Comparison of ENCODE assay signal across 2 cellular contexts in the genomic region with DNA sequence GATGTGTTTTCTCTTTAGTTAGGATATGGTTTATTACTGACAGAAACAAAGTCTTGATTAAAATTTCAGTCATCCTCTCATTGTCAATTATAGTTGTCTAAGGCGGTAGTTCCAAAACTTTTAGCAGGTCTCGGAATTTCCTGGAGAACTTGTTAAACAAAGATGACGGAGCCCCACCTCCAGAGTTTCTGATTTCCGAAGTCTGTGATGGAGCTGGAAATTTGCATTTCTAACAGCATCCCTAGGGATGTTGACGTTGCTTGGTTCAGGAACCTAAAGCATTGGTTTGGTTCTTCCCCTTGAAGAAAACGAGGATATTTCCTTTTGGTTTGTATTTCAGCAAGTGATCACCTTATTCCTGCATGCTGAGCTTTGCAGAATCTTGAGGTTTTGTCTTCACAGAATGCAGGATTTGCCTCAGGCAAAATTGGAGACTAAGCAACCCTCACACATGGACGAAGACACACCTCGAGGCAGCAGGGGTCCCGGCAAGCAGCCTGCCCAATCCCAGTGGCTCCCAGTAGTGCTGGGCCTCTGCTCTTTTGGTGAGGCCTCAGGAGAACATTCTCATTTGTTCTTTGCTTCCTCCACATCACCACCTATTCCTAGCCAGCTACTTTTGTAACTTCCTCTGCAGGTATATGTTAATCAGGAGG.
TF ChIP-seq lines count a peak whose summit lies in the region.

No MANE protein-coding gene starts in this region.

TF ChIP-seq in HEK293T, 16 proteins besides CTCF, POLR2A, EP300 and RAD21 (continued from another document):
- TF ChIP-seq SP1 (IDR thresholded peaks at IDR 0.05) (no peak), NFRKB (IDR thresholded peaks at IDR 0.05) (no peak), FOXK2 (IDR thresholded peaks at IDR 0.05) (no peak)

TF ChIP-seq in H1, 55 proteins besides CTCF, POLR2A, EP300 and RAD21:
- TF ChIP-seq, protein P1, sequence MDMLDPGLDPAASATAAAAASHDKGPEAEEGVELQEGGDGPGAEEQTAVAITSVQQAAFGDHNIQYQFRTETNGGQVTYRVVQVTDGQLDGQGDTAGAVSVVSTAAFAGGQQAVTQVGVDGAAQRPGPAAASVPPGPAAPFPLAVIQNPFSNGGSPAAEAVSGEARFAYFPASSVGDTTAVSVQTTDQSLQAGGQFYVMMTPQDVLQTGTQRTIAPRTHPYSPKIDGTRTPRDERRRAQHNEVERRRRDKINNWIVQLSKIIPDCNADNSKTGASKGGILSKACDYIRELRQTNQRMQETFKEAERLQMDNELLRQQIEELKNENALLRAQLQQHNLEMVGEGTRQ (IDR thresholded peaks at IDR 0.05; ENCODE audit: low read length): no peak
- TF ChIP-seq TBP (IDR thresholded peaks at IDR 0.05; ENCODE audit: low read depth, low read length) (no peak), RFX5 (IDR thresholded peaks at IDR 0.05; ENCODE audit: borderline replicate concordance, low read depth, low read length) (no peak)
- TF ChIP-seq, protein P2, sequence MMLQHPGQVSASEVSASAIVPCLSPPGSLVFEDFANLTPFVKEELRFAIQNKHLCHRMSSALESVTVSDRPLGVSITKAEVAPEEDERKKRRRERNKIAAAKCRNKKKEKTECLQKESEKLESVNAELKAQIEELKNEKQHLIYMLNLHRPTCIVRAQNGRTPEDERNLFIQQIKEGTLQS (IDR thresholded peaks at IDR 0.05; ENCODE audit: insufficient read depth, low read depth, low read length): no peak
